In genomic region chr15:91040851-91041250, GRCh38 we compare ENCODE assay signal across 1 cellular context.
TF ChIP-seq lines count a peak whose summit lies in the region.

No MANE protein-coding gene starts in this region.

TF ChIP-seq in K562, 482 proteins besides CTCF, POLR2A, EP300 and RAD21:
- TF ChIP-seq CTCFL (IDR thresholded peaks at IDR 0.05; ENCODE audit: borderline replicate concordance, insufficient read depth, low read depth, low read length, poor library complexity, severe bottlenecking), result no peak
- no peak for TF ChIP-seq FOXA3 (CRISPR knock-in tag; conservative IDR thresholded peaks at IDR 0.05 in 1 of 2, IDR thresholded peaks at IDR 0.05 in 1 of 2)
